Comparison of ENCODE assay signal across 2 cellular contexts in the genomic region with DNA sequence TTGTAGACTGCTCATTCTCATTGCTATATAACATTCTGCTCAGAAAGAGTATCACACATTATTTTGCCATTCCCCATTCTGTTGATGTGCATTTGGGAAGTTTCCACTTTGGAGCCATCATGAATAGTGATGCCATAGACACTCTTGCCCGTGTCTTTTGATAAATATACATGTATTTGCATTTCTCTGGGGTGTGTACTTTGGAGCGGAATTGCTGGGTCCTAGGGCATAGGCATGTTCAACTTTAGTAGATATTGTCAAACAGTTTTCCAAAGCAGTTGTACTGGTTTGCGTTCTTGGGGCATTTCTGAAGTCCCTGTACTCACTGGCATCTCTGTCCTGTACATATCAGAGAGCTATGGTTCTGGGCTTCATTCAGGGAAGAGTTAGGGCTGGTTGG.
TF ChIP-seq lines count a peak whose summit lies in the region.

No MANE protein-coding gene starts in this region.

TF ChIP-seq in HEK293, 187 proteins besides CTCF, POLR2A, EP300 and RAD21:
- TF ChIP-seq, protein P1, sequence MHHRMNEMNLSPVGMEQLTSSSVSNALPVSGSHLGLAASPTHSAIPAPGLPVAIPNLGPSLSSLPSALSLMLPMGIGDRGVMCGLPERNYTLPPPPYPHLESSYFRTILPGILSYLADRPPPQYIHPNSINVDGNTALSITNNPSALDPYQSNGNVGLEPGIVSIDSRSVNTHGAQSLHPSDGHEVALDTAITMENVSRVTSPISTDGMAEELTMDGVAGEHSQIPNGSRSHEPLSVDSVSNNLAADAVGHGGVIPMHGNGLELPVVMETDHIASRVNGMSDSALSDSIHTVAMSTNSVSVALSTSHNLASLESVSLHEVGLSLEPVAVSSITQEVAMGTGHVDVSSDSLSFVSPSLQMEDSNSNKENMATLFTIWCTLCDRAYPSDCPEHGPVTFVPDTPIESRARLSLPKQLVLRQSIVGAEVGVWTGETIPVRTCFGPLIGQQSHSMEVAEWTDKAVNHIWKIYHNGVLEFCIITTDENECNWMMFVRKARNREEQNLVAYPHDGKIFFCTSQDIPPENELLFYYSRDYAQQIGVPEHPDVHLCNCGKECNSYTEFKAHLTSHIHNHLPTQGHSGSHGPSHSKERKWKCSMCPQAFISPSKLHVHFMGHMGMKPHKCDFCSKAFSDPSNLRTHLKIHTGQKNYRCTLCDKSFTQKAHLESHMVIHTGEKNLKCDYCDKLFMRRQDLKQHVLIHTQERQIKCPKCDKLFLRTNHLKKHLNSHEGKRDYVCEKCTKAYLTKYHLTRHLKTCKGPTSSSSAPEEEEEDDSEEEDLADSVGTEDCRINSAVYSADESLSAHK (tag by site-specific recombination; IDR thresholded peaks at IDR 0.05) = no peak
- no peak for TF ChIP-seq GLI4 (tag by site-specific recombination; IDR thresholded peaks at IDR 0.05)
- TF ChIP-seq ZNF133 (tag by site-specific recombination; IDR thresholded peaks at IDR 0.05) = no peak
- TF ChIP-seq ZNF510 (tag by site-specific recombination; IDR thresholded peaks at IDR 0.05; ENCODE audit: insufficient replicate concordance) = no peak
- TF ChIP-seq ZNF610 (tag by site-specific recombination; IDR thresholded peaks at IDR 0.05; ENCODE audit: borderline replicate concordance) = no peak
- no peak for TF ChIP-seq ZNF514 (tag by site-specific recombination; IDR thresholded peaks at IDR 0.05)
- TF ChIP-seq ZNF140 (tag by site-specific recombination; IDR thresholded peaks at IDR 0.05) = peak; percentile 94; the same call in 1 of the 2 replicates

TF ChIP-seq in GM23338, 12 proteins besides CTCF, POLR2A, EP300 and RAD21:
- TF ChIP-seq, protein P2, sequence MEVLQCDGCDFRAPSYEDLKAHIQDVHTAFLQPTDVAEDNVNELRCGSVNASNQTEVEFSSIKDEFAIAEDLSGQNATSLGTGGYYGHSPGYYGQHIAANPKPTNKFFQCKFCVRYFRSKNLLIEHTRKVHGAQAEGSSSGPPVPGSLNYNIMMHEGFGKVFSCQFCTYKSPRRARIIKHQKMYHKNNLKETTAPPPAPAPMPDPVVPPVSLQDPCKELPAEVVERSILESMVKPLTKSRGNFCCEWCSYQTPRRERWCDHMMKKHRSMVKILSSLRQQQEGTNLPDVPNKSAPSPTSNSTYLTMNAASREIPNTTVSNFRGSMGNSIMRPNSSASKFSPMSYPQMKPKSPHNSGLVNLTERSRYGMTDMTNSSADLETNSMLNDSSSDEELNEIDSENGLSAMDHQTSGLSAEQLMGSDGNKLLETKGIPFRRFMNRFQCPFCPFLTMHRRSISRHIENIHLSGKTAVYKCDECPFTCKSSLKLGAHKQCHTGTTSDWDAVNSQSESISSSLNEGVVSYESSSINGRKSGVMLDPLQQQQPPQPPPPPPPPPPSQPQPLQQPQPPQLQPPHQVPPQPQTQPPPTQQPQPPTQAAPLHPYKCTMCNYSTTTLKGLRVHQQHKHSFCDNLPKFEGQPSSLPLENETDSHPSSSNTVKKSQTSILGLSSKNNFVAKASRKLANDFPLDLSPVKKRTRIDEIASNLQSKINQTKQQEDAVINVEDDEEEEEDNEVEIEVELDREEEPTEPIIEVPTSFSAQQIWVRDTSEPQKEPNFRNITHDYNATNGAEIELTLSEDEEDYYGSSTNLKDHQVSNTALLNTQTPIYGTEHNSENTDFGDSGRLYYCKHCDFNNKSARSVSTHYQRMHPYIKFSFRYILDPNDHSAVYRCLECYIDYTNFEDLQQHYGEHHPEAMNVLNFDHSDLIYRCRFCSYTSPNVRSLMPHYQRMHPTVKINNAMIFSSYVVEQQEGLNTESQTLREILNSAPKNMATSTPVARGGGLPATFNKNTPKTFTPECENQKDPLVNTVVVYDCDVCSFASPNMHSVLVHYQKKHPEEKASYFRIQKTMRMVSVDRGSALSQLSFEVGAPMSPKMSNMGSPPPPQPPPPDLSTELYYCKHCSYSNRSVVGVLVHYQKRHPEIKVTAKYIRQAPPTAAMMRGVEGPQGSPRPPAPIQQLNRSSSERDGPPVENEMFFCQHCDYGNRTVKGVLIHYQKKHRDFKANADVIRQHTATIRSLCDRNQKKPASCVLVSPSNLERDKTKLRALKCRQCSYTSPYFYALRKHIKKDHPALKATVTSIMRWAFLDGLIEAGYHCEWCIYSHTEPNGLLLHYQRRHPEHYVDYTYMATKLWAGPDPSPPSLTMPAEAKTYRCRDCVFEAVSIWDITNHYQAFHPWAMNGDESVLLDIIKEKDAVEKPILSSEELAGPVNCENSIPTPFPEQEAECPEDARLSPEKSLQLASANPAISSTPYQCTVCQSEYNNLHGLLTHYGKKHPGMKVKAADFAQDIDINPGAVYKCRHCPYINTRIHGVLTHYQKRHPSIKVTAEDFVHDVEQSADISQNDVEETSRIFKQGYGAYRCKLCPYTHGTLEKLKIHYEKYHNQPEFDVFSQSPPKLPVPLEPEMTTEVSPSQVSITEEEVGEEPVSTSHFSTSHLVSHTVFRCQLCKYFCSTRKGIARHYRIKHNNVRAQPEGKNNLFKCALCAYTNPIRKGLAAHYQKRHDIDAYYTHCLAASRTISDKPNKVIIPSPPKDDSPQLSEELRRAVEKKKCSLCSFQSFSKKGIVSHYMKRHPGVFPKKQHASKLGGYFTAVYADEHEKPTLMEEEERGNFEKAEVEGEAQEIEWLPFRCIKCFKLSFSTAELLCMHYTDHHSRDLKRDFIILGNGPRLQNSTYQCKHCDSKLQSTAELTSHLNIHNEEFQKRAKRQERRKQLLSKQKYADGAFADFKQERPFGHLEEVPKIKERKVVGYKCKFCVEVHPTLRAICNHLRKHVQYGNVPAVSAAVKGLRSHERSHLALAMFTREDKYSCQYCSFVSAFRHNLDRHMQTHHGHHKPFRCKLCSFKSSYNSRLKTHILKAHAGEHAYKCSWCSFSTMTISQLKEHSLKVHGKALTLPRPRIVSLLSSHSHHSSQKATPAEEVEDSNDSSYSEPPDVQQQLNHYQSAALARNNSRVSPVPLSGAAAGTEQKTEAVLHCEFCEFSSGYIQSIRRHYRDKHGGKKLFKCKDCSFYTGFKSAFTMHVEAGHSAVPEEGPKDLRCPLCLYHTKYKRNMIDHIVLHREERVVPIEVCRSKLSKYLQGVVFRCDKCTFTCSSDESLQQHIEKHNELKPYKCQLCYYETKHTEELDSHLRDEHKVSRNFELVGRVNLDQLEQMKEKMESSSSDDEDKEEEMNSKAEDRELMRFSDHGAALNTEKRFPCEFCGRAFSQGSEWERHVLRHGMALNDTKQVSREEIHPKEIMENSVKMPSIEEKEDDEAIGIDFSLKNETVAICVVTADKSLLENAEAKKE (CRISPR knock-in tag; IDR thresholded peaks at IDR 0.05) = no peak
- no peak for TF ChIP-seq EZH2phosphoT487 (IDR thresholded peaks at IDR 0.05; ENCODE audit: unreplicated experiment)
- TF ChIP-seq JUNB (IDR thresholded peaks at IDR 0.05; ENCODE audit: unreplicated experiment) = no peak
